In the genomic region with DNA sequence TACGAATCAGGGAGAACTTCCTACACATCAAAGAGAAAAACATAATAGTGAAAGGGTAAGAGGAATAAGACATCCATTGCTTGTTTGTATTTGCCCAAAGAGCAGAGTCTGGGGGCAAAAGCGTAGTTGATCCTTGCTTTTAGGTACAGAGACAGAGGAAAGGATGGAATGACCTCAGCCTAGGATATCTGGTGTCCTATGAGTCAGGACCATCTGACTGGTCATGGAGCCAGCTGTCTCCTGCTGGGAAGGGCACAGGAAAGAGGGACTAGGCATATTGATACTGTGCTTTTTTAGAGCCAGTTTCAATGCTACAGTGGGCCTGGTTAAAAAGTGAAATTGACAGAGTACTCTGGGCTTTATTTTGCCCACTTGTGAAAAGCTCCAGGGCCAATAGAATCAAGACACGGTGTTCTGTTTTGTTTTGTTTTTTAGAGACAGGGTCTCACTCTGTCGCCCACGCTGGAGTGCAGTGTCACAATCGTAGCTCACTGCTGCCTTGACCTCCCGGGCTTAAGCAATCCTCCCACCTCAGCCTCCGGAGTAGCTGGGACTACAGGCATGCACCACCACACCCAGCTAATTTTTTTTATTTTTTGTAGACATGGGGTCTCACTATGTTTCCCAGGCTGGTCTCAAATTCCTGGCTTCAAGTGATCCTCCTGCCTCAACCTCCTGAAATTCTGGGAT, we compare ENCODE assay signal across 8 cellular contexts. TPM values are rescaled to one million over a fixed set of nuclear protein-coding genes. Genes with fewer than 3 reads are reported as not detected.
DNase-seq lines count a peak whose midpoint lies in the region; ATAC-seq and TF ChIP-seq lines count a peak whose summit lies in the region.

No MANE protein-coding gene starts in this region.

- CTCF ChIA-PET in T-cell (lab: Charles Lee): interaction anchor here in 1 of 2 donors (0.6 kb wide), 1 partner anchor 31 kb away, joined by 3 read pairs; no protein-coding TSS in a partner anchor
- CTCF ChIA-PET in RWPE1 (lab: Yijun Ruan, JAX): interaction anchor here (0.5 to 1.2 kb wide), 4 partner anchors 16 to 127 kb away, joined by 3 to 5 read pairs (median 4); no protein-coding TSS in a partner anchor
- CTCF ChIA-PET in Caco-2 (lab: Charles Lee): interaction anchor here (0.7 to 1.6 kb wide), 2 partner anchors 9 to 34 kb away, joined by 3 to 4 read pairs; no protein-coding TSS in a partner anchor

- H3K27me3 ChIP-seq in gastrocnemius medialis: no peaks in the 10 kb centered on the region
- H3K27me3 ChIP-seq in Caco-2 (replicated peaks; ENCODE audit: control insufficient read depth, insufficient read depth, low read length): peaks cover 2% of the 10 kb centered on the region

- POLR2A ChIA-PET in T-cell (lab: Charles Lee): interaction anchor here in 1 of 2 donors (0.7 kb wide), 1 partner anchor 83 kb away, joined by 3 read pairs; no protein-coding TSS in a partner anchor
- POLR2A ChIA-PET in RWPE1 (lab: Yijun Ruan, JAX; ENCODE audit: low non-redundant PET): no interaction called here
- POLR2A ChIA-PET in Caco-2 (lab: Charles Lee): no interaction called here

- TF ChIP-seq POLR2A in gastrocnemius medialis (IDR thresholded peaks at IDR 0.05): peak in 1 of 2 donors; percentile 12

- H3K4me3 ChIP-seq in foreskin fibroblast (ENCODE audit: low read depth in 1 of 2, low read length in 2 of 2): peak overlapping the region in 1 of 2 donors; percentile 4
- H3K4me3 ChIP-seq in gastrocnemius medialis: no peak overlapping the region
- H3K4me3 ChIP-seq in Caco-2 (ENCODE audit: low read depth, low read length): no peak overlapping the region

- in situ Hi-C loops in gastrocnemius medialis (cut with MboI; ENCODE audit: low sequenced_read_pairs in 4 of 4): no loop called here

- H3K9me3 Mint-ChIP-seq in T-cell (no peaks in the 10 kb centered on the region), Caco-2 (ENCODE audit: unreplicated experiment) (no peaks in the 10 kb centered on the region)

- H3K4me3 Mint-ChIP-seq in T-cell (peak overlapping the region; percentile 62 to 95 (median 91)), Caco-2 (ENCODE audit: unreplicated experiment) (no peak overlapping the region)

- H3K9me3 ChIP-seq in gastrocnemius medialis (no peaks in the 10 kb centered on the region), Caco-2 (no peaks in the 10 kb centered on the region)

- H3K4me1 Mint-ChIP-seq in T-cell (peaks cover 80 to 82% (median 80%) of the 10 kb centered on the region in 3 donors), Caco-2 (ENCODE audit: low read depth, unreplicated experiment) (no peaks in the 10 kb centered on the region)

- ATAC-seq in T-cell (replicated peaks in 1 of 4): no peak
- ATAC-seq in gastrocnemius medialis: peak; percentile 70 to 74
- ATAC-seq in HG03095 (IDR thresholded peaks at IDR 0.05; ENCODE audit: unreplicated experiment): no peak

- TF ChIP-seq CTCF in foreskin fibroblast (IDR thresholded peaks at IDR 0.05; ENCODE audit: low read depth, low read length) (no peak), gastrocnemius medialis (IDR thresholded peaks at IDR 0.05 in 4 of 5, conservative IDR thresholded peaks at IDR 0.05 in 1 of 5) (no peak), RWPE1 (conservative IDR thresholded peaks at IDR 0.05; ENCODE audit: low read depth) (no peak), Caco-2 (IDR thresholded peaks at IDR 0.05; ENCODE audit: insufficient read depth in 1 of 2, low read depth in 1 of 2, low read length in 1 of 2, severe bottlenecking in 1 of 2, unreplicated experiment in 1 of 2) (no peak)

- H3K36me3 ChIP-seq in gastrocnemius medialis (peaks cover 0 to 45% of the 10 kb centered on the region in 2 donors), Caco-2 (ENCODE audit: control insufficient read depth, insufficient read depth, low read length) (no peaks in the 10 kb centered on the region)

- H3K27ac Mint-ChIP-seq in T-cell: peak overlapping the region; percentile 98 to 99
- no peak overlapping the region for H3K27ac Mint-ChIP-seq in Caco-2 (ENCODE audit: unreplicated experiment)

- peak; percentile 83 for DNase-seq in ELR (ENCODE audit: low read depth)
- DNase-seq in T-cell: no peak
- peak; percentile 72 to 86 for DNase-seq in foreskin fibroblast
- DNase-seq in gastrocnemius medialis: peak; percentile 39 to 72
- no peak for DNase-seq in RWPE1 (ENCODE audit: low spot score)
- no peak for DNase-seq in superior temporal gyrus (ENCODE audit: extremely low spot score)
- no peak for DNase-seq in Caco-2

- H3K4me1 ChIP-seq in gastrocnemius medialis: peaks cover 24 to 44% of the 10 kb centered on the region in 2 donors
- no peaks in the 10 kb centered on the region for H3K4me1 ChIP-seq in Caco-2

- H3K27ac ChIP-seq in gastrocnemius medialis (peak overlapping the region; percentile 90 to 94 (median 90)), RWPE1 (no peak overlapping the region)

- BruUV-seq in Caco-2 (replicated peaks; lab: Mats Ljungman, UMichigan): no TSS peak

- intact Hi-C loops in gastrocnemius medialis (cut with DNase I; ENCODE audit: low total_unique reads): loop anchor here (5.0 kb wide), 1 partner anchor 86 kb away; the partner anchor contains the start of gene VPS45
- intact Hi-C loops in Caco-2 (cut with micrococcal nuclease; ENCODE audit: unreplicated experiment): no loop called here

- peaks cover 59% of the 10 kb centered on the region for H3K36me3 Mint-ChIP-seq in T-cell
- H3K36me3 Mint-ChIP-seq in Caco-2 (ENCODE audit: insufficient read depth, unreplicated experiment): no peaks in the 10 kb centered on the region

- H3K27me3 Mint-ChIP-seq in T-cell: no peaks in the 10 kb centered on the region
- H3K27me3 Mint-ChIP-seq in Caco-2 (ENCODE audit: insufficient read depth, unreplicated experiment): peaks cover 2% of the 10 kb centered on the region

RNA-seq across cellular contexts. Expression of gene PLEKHO1, which starts 3.2 kb away (rescaled TPM):
- total RNA-seq in T-cell: 100 to 1,000 TPM in 3 of 5 donors, 10 to 100 TPM in 2; 68.9 to 183 (median 154) TPM
- total RNA-seq in gastrocnemius medialis: 10 to 100 TPM; 24.3 to 57.7 (median 40.4) TPM
- total RNA-seq in Caco-2 (2022): 2.1 and 3.6 TPM in 2 replicates

Comparison
In these comparisons a context has a peak if more than half of its experiments do, and no peak if none do; other contexts are left out.
1. DNase-seq: peak in ELR (single experiment), foreskin fibroblast (2 of 2) and gastrocnemius medialis (2 of 2); none in T-cell (0 of 34), RWPE1 (single experiment), superior temporal gyrus (single experiment) and Caco-2 (0 of 2).
2. ATAC-seq: peak in gastrocnemius medialis (2 of 2); none in T-cell (0 of 4) and HG03095 (single experiment).